35 cellular contexts compared by ENCODE assay signal in the genomic region with DNA sequence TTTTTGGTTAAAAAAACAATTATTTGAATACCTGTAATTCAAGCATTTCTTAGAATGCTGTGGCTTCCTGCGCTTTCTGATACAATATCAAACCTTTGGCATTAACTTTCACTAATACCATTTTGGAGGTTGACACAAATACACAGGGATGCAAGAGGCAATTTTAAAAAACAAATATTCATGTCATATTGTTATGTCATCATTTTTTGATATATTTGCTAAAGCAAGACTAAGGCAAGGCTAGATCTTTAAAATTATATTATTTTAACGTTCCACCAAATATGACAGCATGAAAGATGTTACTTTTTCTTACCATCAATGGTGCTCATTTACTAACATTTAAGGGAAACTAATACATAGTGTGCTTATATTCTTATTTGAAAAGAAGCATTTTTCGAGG.
"Had no signal": no experiment of that assay in that cellular context is flagged by ENCODE, and none has a peak within 500 bp of the region (broad histone marks: within the 10 kb centered on the region; RNA-seq: fewer than 3 reads in every experiment).

No MANE protein-coding gene starts in this region.

- H3K27me3 ChIP-seq: MG63 had no signal

- H3K36me3 ChIP-seq: MG63 had no signal

- DNase-seq: Kasumi-1, MG63, MM.1S, MV-4-11, NCI-H1048, NCI-H1092, NCI-H1092 treated with DMSO at 0.1 percent for 48 hours, NCI-H1105, NCI-H1105 treated with DMSO at 0.1 percent for 48 hours, NCI-H1417, NCI-H1417 treated with DMSO at 0.1 percent for 48 hours, NCI-H1436, NCI-H1436 treated with DMSO at 0.1 percent for 48 hours, NCI-H146, NCI-H1694, NCI-H1694 treated with DMSO at 0.1 percent for 48 hours, NCI-H187, NCI-H187 treated with DMSO at 0.1 percent for 48 hours, NCI-H1930, NCI-H2029, NCI-H2029 treated with DMSO at 0.1 percent for 48 hours, NCI-H2081, NCI-H2081 treated with DMSO at 0.1 percent for 48 hours, NCI-H2107, NCI-H2171, NCI-H2171 treated with DMSO at 0.1 percent for 48 hours, NCI-H2227 treated with DMSO at 0.1 percent for 48 hours, NCI-H226, NCI-H345, NCI-H446, NCI-H446 treated with DMSO at 0.1 percent for 48 hours, NCI-H510A, NCI-H510A treated with DMSO at 0.1 percent for 48 hours, NCI-H524, NCI-H524 treated with DMSO at 0.1 percent for 48 hours had no signal

- H3K9me3 ChIP-seq: MG63 had no signal

- H3K4me3 ChIP-seq: MG63 had no signal
